1 cellular context compared by ENCODE assay signal in the genomic region with DNA sequence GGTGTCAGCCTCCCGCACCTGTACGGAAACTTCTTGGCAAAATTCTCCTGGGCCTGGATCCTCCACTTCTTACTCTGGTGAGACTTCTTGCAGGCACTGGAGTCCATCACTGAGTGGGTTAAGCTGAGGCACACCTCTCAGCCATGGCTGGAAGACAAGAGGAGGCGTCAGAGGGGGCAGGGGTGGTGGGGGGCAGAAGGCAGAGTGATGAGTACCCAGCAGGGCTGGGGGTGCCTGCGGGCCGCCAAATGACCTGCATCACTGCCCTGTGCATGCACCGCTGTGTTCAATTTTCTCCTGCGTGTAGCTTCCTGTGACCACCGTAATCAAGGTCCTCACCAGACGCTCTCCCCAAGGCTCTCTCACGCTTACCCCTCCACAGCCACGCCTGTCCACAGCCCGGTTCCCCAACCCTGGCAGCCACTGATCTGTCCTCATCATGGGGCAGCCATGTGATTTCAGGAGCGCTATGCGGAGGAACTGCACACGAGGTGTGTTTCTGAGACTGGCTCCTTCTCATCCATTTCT.
TF ChIP-seq lines count a peak whose summit lies in the region.

No MANE protein-coding gene starts in this region.

TF ChIP-seq in HepG2, 621 proteins besides CTCF, POLR2A, EP300 and RAD21 (continued from another document):
- TF ChIP-seq, protein P1, sequence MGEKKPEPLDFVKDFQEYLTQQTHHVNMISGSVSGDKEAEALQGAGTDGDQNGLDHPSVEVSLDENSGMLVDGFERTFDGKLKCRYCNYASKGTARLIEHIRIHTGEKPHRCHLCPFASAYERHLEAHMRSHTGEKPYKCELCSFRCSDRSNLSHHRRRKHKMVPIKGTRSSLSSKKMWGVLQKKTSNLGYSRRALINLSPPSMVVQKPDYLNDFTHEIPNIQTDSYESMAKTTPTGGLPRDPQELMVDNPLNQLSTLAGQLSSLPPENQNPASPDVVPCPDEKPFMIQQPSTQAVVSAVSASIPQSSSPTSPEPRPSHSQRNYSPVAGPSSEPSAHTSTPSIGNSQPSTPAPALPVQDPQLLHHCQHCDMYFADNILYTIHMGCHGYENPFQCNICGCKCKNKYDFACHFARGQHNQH (CRISPR knock-in tag; IDR thresholded peaks at IDR 0.05) = no peak
